16 cellular contexts compared by ENCODE assay signal in genomic region chr2:112809112-112809511, GRCh38. TPM values are rescaled to one million over a fixed set of nuclear protein-coding genes. Genes with fewer than 3 reads are reported as not detected.
DNase-seq lines count a peak whose midpoint lies in the region; ATAC-seq and TF ChIP-seq lines count a peak whose summit lies in the region.
"Had no signal": no experiment of that assay in that cellular context is flagged by ENCODE, and none has a peak within 500 bp of the region (broad histone marks: within the 10 kb centered on the region; RNA-seq: fewer than 3 reads in every experiment).

No MANE protein-coding gene starts in this region.

- CTCF ChIA-PET in activated naive CD4-positive, alpha-beta T cell treated with anti-CD3 and anti-CD28 coated beads for 36 hours (lab: Charles Lee): interaction anchor here (1.0 kb wide), 1 partner anchor 15 kb away, joined by 3 read pairs; no protein-coding TSS in a partner anchor

- H3K36me3 Mint-ChIP-seq in activated naive CD4-positive, alpha-beta T cell treated with anti-CD3 and anti-CD28 coated beads for 36 hours (ENCODE audit: low read depth): no peaks in the 10 kb centered on the region
- H3K36me3 Mint-ChIP-seq: CD8-positive, alpha-beta T cell had no signal

- peaks cover 16% of the 10 kb centered on the region for H3K9me3 Mint-ChIP-seq in activated naive CD4-positive, alpha-beta T cell treated with anti-CD3 and anti-CD28 coated beads for 36 hours

- H3K27ac Mint-ChIP-seq in activated naive CD4-positive, alpha-beta T cell treated with anti-CD3 and anti-CD28 coated beads for 36 hours: peak overlapping the region; percentile 27
- H3K27ac Mint-ChIP-seq: CD8-positive, alpha-beta T cell had no signal

- H3K27ac ChIP-seq in dorsolateral prefrontal cortex: peak overlapping the region in 39 of 59 donors; percentile 1 to 74 (median 41)
- H3K27ac ChIP-seq in liver (ENCODE audit: low read depth in 1 of 2, low read length in 2 of 2): peak overlapping the region in 1 of 2 donors; percentile 29
- H3K27ac ChIP-seq: BLaER1 treated with 17β-estradiol and CSF1 and Interleukin-3, amounts not matched to agents 10 nM and 100 nM had no signal

- no peak for TF ChIP-seq RAD21 in liver (IDR thresholded peaks at IDR 0.05)

- H3K4me1 Mint-ChIP-seq in activated naive CD4-positive, alpha-beta T cell treated with anti-CD3 and anti-CD28 coated beads for 36 hours (ENCODE audit: low read depth): peaks cover 35% of the 10 kb centered on the region

- no peaks in the 10 kb centered on the region for H3K9me3 ChIP-seq in liver (ENCODE audit: control insufficient read depth in 4 of 4, low read length in 3 of 4)

- H3K36me3 ChIP-seq in liver (ENCODE audit: control insufficient read depth in 4 of 4, insufficient read depth in 3 of 4, low read depth in 1 of 4, low read length in 3 of 4): no peaks in the 10 kb centered on the region

- H3K4me3 ChIP-seq in dorsolateral prefrontal cortex: no peak overlapping the region
- H3K4me3 ChIP-seq in liver (ENCODE audit: low read depth in 1 of 3, low read length in 3 of 3): no peak overlapping the region
- H3K4me3 ChIP-seq: BLaER1 treated with 17β-estradiol and CSF1 and Interleukin-3, amounts not matched to agents 10 nM and 100 nM had no signal

- H3K9ac ChIP-seq in liver (ENCODE audit: low read depth in 1 of 2, low read length in 2 of 2): no peak overlapping the region
- H3K9ac ChIP-seq: BLaER1 treated with 17β-estradiol and CSF1 and Interleukin-3, amounts not matched to agents 10 nM and 100 nM had no signal

- no peaks in the 10 kb centered on the region for H3K27me3 Mint-ChIP-seq in activated naive CD4-positive, alpha-beta T cell treated with anti-CD3 and anti-CD28 coated beads for 36 hours (ENCODE audit: low read depth)

- ATAC-seq in GM18873 (IDR thresholded peaks at IDR 0.05; ENCODE audit: low FRiP score, unreplicated experiment) (no peak), HG03095 (IDR thresholded peaks at IDR 0.05; ENCODE audit: unreplicated experiment) (no peak), Right ventricle myocardium superior (ENCODE audit: poor library complexity) (no peak)
- ATAC-seq: CD8-positive, alpha-beta T cell; HCT116 had no signal

- H3K27me3 ChIP-seq in dorsolateral prefrontal cortex (no peaks in the 10 kb centered on the region), liver (ENCODE audit: control insufficient read depth in 4 of 4, insufficient read depth in 4 of 4, low read length in 3 of 4) (no peaks in the 10 kb centered on the region)
- H3K27me3 ChIP-seq: BLaER1 treated with 17β-estradiol and CSF1 and Interleukin-3, amounts not matched to agents 10 nM and 100 nM had no signal

- no peak for TF ChIP-seq CTCF in dorsolateral prefrontal cortex (IDR thresholded peaks at IDR 0.05 in 54 of 56, conservative IDR thresholded peaks at IDR 0.05 in 2 of 56; ENCODE audit: low read depth in 1 of 56, partially characterized antibody in 56 of 56)
- no peak for TF ChIP-seq CTCF in liver (IDR thresholded peaks at IDR 0.05; ENCODE audit: low read depth, low read length, missing input control)

- intact Hi-C loops in activated naive CD4-positive, alpha-beta T cell treated with anti-CD3 and anti-CD28 coated beads for 36 hours (cut with micrococcal nuclease): no loop called here
- intact Hi-C loops in dorsolateral prefrontal cortex (cut with DNase I): no loop called here
- intact Hi-C loops in Right ventricle myocardium superior (cut with DNase I): no loop called here

- peaks cover 2 to 15% (median 3%) of the 10 kb centered on the region in 4 donors for H3K4me1 ChIP-seq in liver (ENCODE audit: control insufficient read depth in 4 of 4, insufficient read depth in 4 of 4, low read length in 3 of 4)

- DNase-seq in activated naive CD4-positive, alpha-beta T cell treated with anti-CD3 and anti-CD28 coated beads for 36 hours: no peak
- no peak for DNase-seq in activated naive CD4-positive, alpha-beta T cell treated with anti-CD3 and anti-CD28 coated beads, Interleukin-2, amount 50 U/mL, for 16 hours
- DNase-seq in dorsolateral prefrontal cortex (no peak), DMS153 treated with DMSO at 0.1 percent for 48 hours (lab: John Stamatoyannopoulos, UW; ENCODE audit: unreplicated experiment) (no peak), Right ventricle myocardium superior (no peak)
- DNase-seq: 8988T; CD8-positive, alpha-beta T cell; DMS 273 treated with DMSO at 0.1 percent for 48 hours; GOT3; H7; HFFc6 had no signal

- H3K4me3 Mint-ChIP-seq in activated naive CD4-positive, alpha-beta T cell treated with anti-CD3 and anti-CD28 coated beads for 36 hours: no peak overlapping the region
- H3K4me3 Mint-ChIP-seq: CD8-positive, alpha-beta T cell; HFFc6 had no signal

TF ChIP-seq in liver, 16 proteins besides CTCF, POLR2A, EP300 and RAD21:
- TF ChIP-seq FOXA2 (IDR thresholded peaks at IDR 0.05): peak; percentile 13
- peak; percentile 49 to 53 for TF ChIP-seq HNF4A (conservative IDR thresholded peaks at IDR 0.05)
- no peak for TF ChIP-seq GABPA (IDR thresholded peaks at IDR 0.05 in 1 of 2, conservative IDR thresholded peaks at IDR 0.05 in 1 of 2)
- TF ChIP-seq YY1 (IDR thresholded peaks at IDR 0.05): peak; percentile 22
- no peak for TF ChIP-seq MAX (IDR thresholded peaks at IDR 0.05)
- TF ChIP-seq RXRA (IDR thresholded peaks at IDR 0.05): peak; percentile 27 to 39
- peak; percentile 30 for TF ChIP-seq NR2F2 (IDR thresholded peaks at IDR 0.05)

RNA-seq across cellular contexts. Expression of gene IL1A, which starts 24.8 kb away (rescaled TPM):
- under 1 TPM; 0.17 to 0.29 TPM for total RNA-seq in activated naive CD4-positive, alpha-beta T cell treated with anti-CD3 and anti-CD28 coated beads for 36 hours
- under 1 TPM in 69 of 120 experiments, not detected in 51; 0.21 to 0.97 (median 0.39) TPM for total RNA-seq in dorsolateral prefrontal cortex
- under 1 TPM in 1 of 2 donors, not detected in 1; 0.05 TPM for total RNA-seq in liver
- not detected for polyA plus RNA-seq in liver
- not detected for total RNA-seq in Right ventricle myocardium superior
- total RNA-seq: CD8-positive, alpha-beta T cell had no signal

RNA-seq across cellular contexts. Expression of gene IL1B, which starts 27.5 kb away (rescaled TPM):
- not detected for total RNA-seq in activated naive CD4-positive, alpha-beta T cell treated with anti-CD3 and anti-CD28 coated beads for 36 hours
- total RNA-seq in dorsolateral prefrontal cortex (10 to 100 TPM in 12 of 120 experiments, 1 to 10 TPM in 78, under 1 TPM in 22, not detected in 8; 0.35 to 43.9 (median 2.7) TPM), liver (1 to 10 TPM; 1.0 to 3.1 TPM), Right ventricle myocardium superior (0.30 TPM)
- polyA plus RNA-seq in liver: under 1 TPM; 0.25 to 0.51 TPM
- total RNA-seq: H7 had no signal

RNA-seq across cellular contexts. Expression of gene CKAP2L, which starts 44.7 kb away (rescaled TPM):
- total RNA-seq in activated naive CD4-positive, alpha-beta T cell treated with anti-CD3 and anti-CD28 coated beads for 36 hours: 10 to 100 TPM; 49.2 to 50.8 TPM
- 1 to 10 TPM in 11 of 120 experiments, under 1 TPM in 82, not detected in 27; 0.09 to 1.7 (median 0.47) TPM for total RNA-seq in dorsolateral prefrontal cortex
- total RNA-seq in liver: 10 to 100 TPM in 1 of 2 donors, not detected in 1; 15.9 TPM
- polyA plus RNA-seq in liver: under 1 TPM; 0.19 to 0.91 TPM
- total RNA-seq in Right ventricle myocardium superior: 0.30 TPM
